In the genomic region with DNA sequence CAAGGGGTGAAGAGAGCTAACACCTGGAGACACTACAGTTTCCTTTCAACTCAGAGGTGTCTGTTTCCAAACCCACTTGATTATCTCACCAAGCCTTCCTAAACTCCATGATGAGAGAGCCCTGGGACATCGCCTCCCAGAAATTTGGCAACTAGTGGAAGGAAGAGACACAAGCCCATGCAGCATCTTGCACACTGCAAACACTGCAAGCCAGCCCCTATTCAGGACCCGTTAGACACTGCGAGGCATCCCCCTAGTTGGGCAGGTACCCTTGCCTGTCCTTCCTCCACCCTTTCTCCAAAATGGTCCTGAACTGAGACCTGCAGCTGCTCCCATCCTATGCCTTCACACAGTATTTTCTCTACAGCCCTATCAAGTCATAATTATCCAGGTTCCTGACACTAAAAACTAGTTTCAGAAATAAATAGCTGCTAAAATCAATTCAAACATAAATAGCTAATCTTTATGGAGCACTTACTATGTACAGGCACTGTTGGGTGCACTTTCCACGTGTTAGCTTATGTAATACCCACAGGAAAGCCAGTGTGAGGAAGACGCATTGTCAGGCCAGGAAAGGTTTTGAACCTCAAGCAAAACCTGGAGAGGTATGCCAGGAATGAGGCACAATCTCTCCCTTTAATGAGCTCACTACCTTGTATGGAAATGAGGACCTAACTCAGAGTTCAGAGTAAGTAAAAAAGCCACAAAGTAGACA, we compare ENCODE assay signal across 1 cellular context.
TF ChIP-seq lines count a peak whose summit lies in the region.

No MANE protein-coding gene starts in this region.

TF ChIP-seq in HCT116, 20 proteins besides CTCF, POLR2A, EP300 and RAD21:
- TF ChIP-seq REST (IDR thresholded peaks at IDR 0.05; ENCODE audit: low read depth) (no peak), ZNF274 (IDR thresholded peaks at IDR 0.05; ENCODE audit: low read depth, low read length) (no peak), SIN3A (IDR thresholded peaks at IDR 0.05; ENCODE audit: low read depth) (no peak), FOSL1 (IDR thresholded peaks at IDR 0.05; ENCODE audit: low read depth) (no peak), ELF1 (IDR thresholded peaks at IDR 0.05; ENCODE audit: borderline replicate concordance, low read depth) (no peak), EZH2 (IDR thresholded peaks at IDR 0.05) (no peak), TCF7L2 (IDR thresholded peaks at IDR 0.05; ENCODE audit: borderline replicate concordance, extremely low read depth, insufficient read depth, insufficient read length) (no peak), EGR1 (IDR thresholded peaks at IDR 0.05; ENCODE audit: low read depth) (no peak)
- TF ChIP-seq, protein P1, sequence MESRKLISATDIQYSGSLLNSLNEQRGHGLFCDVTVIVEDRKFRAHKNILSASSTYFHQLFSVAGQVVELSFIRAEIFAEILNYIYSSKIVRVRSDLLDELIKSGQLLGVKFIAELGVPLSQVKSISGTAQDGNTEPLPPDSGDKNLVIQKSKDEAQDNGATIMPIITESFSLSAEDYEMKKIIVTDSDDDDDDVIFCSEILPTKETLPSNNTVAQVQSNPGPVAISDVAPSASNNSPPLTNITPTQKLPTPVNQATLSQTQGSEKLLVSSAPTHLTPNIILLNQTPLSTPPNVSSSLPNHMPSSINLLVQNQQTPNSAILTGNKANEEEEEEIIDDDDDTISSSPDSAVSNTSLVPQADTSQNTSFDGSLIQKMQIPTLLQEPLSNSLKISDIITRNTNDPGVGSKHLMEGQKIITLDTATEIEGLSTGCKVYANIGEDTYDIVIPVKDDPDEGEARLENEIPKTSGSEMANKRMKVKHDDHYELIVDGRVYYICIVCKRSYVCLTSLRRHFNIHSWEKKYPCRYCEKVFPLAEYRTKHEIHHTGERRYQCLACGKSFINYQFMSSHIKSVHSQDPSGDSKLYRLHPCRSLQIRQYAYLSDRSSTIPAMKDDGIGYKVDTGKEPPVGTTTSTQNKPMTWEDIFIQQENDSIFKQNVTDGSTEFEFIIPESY (IDR thresholded peaks at IDR 0.05; ENCODE audit: extremely low read depth, insufficient replicate concordance, low read length), result no peak
